20 cellular contexts compared by ENCODE assay signal in the genomic region with DNA sequence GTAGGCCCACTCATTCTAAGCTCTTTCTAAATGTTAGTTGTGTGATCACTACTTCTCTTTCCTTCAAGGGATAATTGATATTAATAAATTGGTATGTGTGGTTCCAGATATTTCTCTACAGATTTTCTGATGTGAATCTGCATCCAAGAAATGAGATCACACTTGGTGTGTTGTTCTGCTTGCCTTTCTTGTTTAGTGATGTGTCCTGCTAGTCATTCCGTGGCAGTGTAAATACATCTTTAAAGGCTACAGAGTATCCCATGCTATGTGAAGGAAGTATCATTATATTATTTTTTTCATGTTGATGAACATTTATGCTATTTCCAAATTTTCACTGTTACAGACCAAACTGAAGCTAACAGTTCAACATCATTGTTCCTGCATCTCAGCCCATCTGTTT. TPM values are rescaled to one million over a fixed set of nuclear protein-coding genes. Genes with fewer than 3 reads are reported as not detected.
DNase-seq lines count a peak whose midpoint lies in the region; TF ChIP-seq lines count a peak whose summit lies in the region.
"Had no signal": no experiment of that assay in that cellular context is flagged by ENCODE, and none has a peak within 500 bp of the region (broad histone marks: within the 10 kb centered on the region; RNA-seq: fewer than 3 reads in every experiment).

No MANE protein-coding gene starts in this region.

- H3K9me3 ChIP-seq in mammary epithelial cell (replicated peaks; ENCODE audit: insufficient read depth, low read length), result no peaks in the 10 kb centered on the region
- H3K9me3 ChIP-seq in esophagus squamous epithelium, result no peaks in the 10 kb centered on the region
- no peaks in the 10 kb centered on the region for H3K9me3 ChIP-seq in smooth muscle cell (replicated peaks; ENCODE audit: low read depth)
- H3K9me3 ChIP-seq: MG63 had no signal

- intact Hi-C loops in mammary epithelial cell (cut with micrococcal nuclease) (loop anchor here (5.0 kb wide), 1 partner anchor 71 kb away; no protein-coding TSS in a partner anchor), esophagus squamous epithelium (cut with DNase I) (no loop called here)

- no peaks in the 10 kb centered on the region for H4K20me1 ChIP-seq in mammary epithelial cell (ENCODE audit: insufficient read depth, low read length)
- no peaks in the 10 kb centered on the region for H4K20me1 ChIP-seq in smooth muscle cell (ENCODE audit: low read depth)

- H3K4me2 ChIP-seq in mammary epithelial cell (ENCODE audit: insufficient read depth, low read depth, low read length) (peak overlapping the region; percentile 73), smooth muscle cell (no peak overlapping the region)

- H3K36me3 Mint-ChIP-seq in T-helper 2 cell treated with Interferon-gamma antibody and Interleukin-4, amounts not matched to agents 5 μg/mL and 100 μg/mL, for 36 hours (ENCODE audit: low read depth), result no peaks in the 10 kb centered on the region
- no peaks in the 10 kb centered on the region for H3K36me3 Mint-ChIP-seq in activated CD4-positive, alpha-beta T cell treated with anti-CD3 and anti-CD28 coated beads, Interleukin-2, amount 10 ng/mL, durations not matched to agents 7 days and 5 days (ENCODE audit: low read depth)

- no peak overlapping the region for H3K4me3 ChIP-seq in mammary epithelial cell (replicated peaks in 1 of 3; ENCODE audit: insufficient read depth in 1 of 3, low read depth in 2 of 3, low read length in 3 of 3)
- no peak overlapping the region for H3K4me3 ChIP-seq in esophagus squamous epithelium
- H3K4me3 ChIP-seq in smooth muscle cell, result no peak overlapping the region
- H3K4me3 ChIP-seq: MG63 had no signal

- no peak for TF ChIP-seq POLR2A in esophagus squamous epithelium (IDR thresholded peaks at IDR 0.05)

- H3K27ac Mint-ChIP-seq in T-helper 2 cell treated with Interferon-gamma antibody and Interleukin-4, amounts not matched to agents 5 μg/mL and 100 μg/mL, for 36 hours, result no peak overlapping the region
- no peak overlapping the region for H3K27ac Mint-ChIP-seq in activated CD4-positive, alpha-beta T cell treated with anti-CD3 and anti-CD28 coated beads, Interleukin-2, amount 10 ng/mL, durations not matched to agents 7 days and 5 days
- H3K27ac Mint-ChIP-seq: CD4-positive, CD25-positive, alpha-beta regulatory T cell had no signal

- H3K79me2 ChIP-seq in mammary epithelial cell (ENCODE audit: insufficient read depth, low read length) (no peaks in the 10 kb centered on the region), smooth muscle cell (ENCODE audit: low read depth) (no peaks in the 10 kb centered on the region)

- H3K4me3 Mint-ChIP-seq in T-helper 2 cell treated with Interferon-gamma antibody and Interleukin-4, amounts not matched to agents 5 μg/mL and 100 μg/mL, for 36 hours, result no peak overlapping the region
- H3K4me3 Mint-ChIP-seq in activated CD4-positive, alpha-beta T cell treated with anti-CD3 and anti-CD28 coated beads, Interleukin-2, amount 10 ng/mL, durations not matched to agents 7 days and 5 days, result no peak overlapping the region
- H3K4me3 Mint-ChIP-seq: CD4-positive, CD25-positive, alpha-beta regulatory T cell had no signal

- H2AFZ ChIP-seq in mammary epithelial cell (ENCODE audit: low read depth, low read length), result peak overlapping the region; percentile 18
- no peak overlapping the region for H2AFZ ChIP-seq in smooth muscle cell (ENCODE audit: low read depth)

- POLR2A ChIA-PET in activated CD4-positive, alpha-beta T cell treated with anti-CD3 and anti-CD28 coated beads, Interleukin-2, amount 10 ng/mL, durations not matched to agents 7 days and 5 days (lab: Charles Lee), result no interaction called here

- H3K36me3 ChIP-seq in mammary epithelial cell (ENCODE audit: insufficient read depth, low read length) (no peaks in the 10 kb centered on the region), esophagus squamous epithelium (no peaks in the 10 kb centered on the region), smooth muscle cell (ENCODE audit: low read depth) (no peaks in the 10 kb centered on the region)
- H3K36me3 ChIP-seq: MG63 had no signal

- no peaks in the 10 kb centered on the region for H3K9me3 Mint-ChIP-seq in T-helper 2 cell treated with Interferon-gamma antibody and Interleukin-4, amounts not matched to agents 5 μg/mL and 100 μg/mL, for 36 hours
- H3K9me3 Mint-ChIP-seq in activated CD4-positive, alpha-beta T cell treated with anti-CD3 and anti-CD28 coated beads, Interleukin-2, amount 10 ng/mL, durations not matched to agents 7 days and 5 days, result no peaks in the 10 kb centered on the region

- CTCF ChIA-PET in mammary epithelial cell (lab: Charles Lee; ENCODE audit: low non-redundant PET), result no interaction called here
- CTCF ChIA-PET in activated CD4-positive, alpha-beta T cell treated with anti-CD3 and anti-CD28 coated beads, Interleukin-2, amount 10 ng/mL, durations not matched to agents 7 days and 5 days (lab: Charles Lee), result interaction anchor here (0.6 kb wide), 1 partner anchor 33 kb away, joined by 6 read pairs; no protein-coding TSS in a partner anchor

- dilution Hi-C loops in mammary epithelial cell (cut with HindIII; ENCODE audit: low sequenced_read_pairs), result no loop called here

- H3K27ac ChIP-seq in mammary epithelial cell (ENCODE audit: insufficient read depth, low read depth, low read length) (peak overlapping the region; percentile 93), esophagus squamous epithelium (peak overlapping the region; percentile 45 to 86 (median 64)), smooth muscle cell (ENCODE audit: low read depth) (peak overlapping the region; percentile 66)

- no peak overlapping the region for H3K9ac ChIP-seq in mammary epithelial cell (ENCODE audit: insufficient read depth, low read length)
- H3K9ac ChIP-seq in smooth muscle cell (ENCODE audit: low read depth), result no peak overlapping the region

- DNase-seq in mammary epithelial cell (no peak), esophagus squamous epithelium (lab: John Stamatoyannopoulos, UW) (no peak), smooth muscle cell (lab: John Stamatoyannopoulos, UW; ENCODE audit: unreplicated experiment) (no peak), NK-92 (lab: John Stamatoyannopoulos, UW; ENCODE audit: unreplicated experiment) (no peak), amygdala (lab: John Stamatoyannopoulos, UW) (no peak)
- DNase-seq in T-helper 2 cell treated with Interferon-gamma antibody and Interleukin-4, amounts not matched to agents 5 μg/mL and 100 μg/mL, for 36 hours (ENCODE audit: low spot score), result no peak
- DNase-seq in activated CD4-positive, alpha-beta T cell treated with anti-CD3 and anti-CD28 coated beads, Interleukin-2, amount 10 ng/mL, durations not matched to agents 7 days and 5 days, result no peak
- DNase-seq: CD4-positive, CD25-positive, alpha-beta regulatory T cell; DMS79; H7; Kasumi-1; MG63; NCI-H1417; NCI-H1694 treated with DMSO at 0.1 percent for 48 hours; NCI-H2081 treated with DMSO at 0.1 percent for 48 hours; NCI-H2171 treated with DMSO at 0.1 percent for 48 hours; NCI-H526; OCI-M1; SHP77 had no signal

- no peaks in the 10 kb centered on the region for H3F3A ChIP-seq in smooth muscle cell (ENCODE audit: low read depth)

- BruUV-seq in mammary epithelial cell (replicated peaks; lab: Mats Ljungman, UMichigan), result no TSS peak

- in situ Hi-C loops in mammary epithelial cell (cut with MboI; ENCODE audit: low sequenced_read_pairs in 2 of 2), result loop anchor here in 1 of 2 donors (10.0 kb wide), 1 partner anchor 83 kb away; no protein-coding TSS in a partner anchor

- H3K27me3 ChIP-seq in mammary epithelial cell (ENCODE audit: insufficient read depth, low read length) (no peaks in the 10 kb centered on the region), esophagus squamous epithelium (no peaks in the 10 kb centered on the region), smooth muscle cell (ENCODE audit: low read depth) (no peaks in the 10 kb centered on the region)
- H3K27me3 ChIP-seq: MG63 had no signal

- H3K4me1 ChIP-seq in mammary epithelial cell (ENCODE audit: insufficient read depth, low read length), result peaks cover 28% of the 10 kb centered on the region
- peaks cover 0 to 35% (median 7%) of the 10 kb centered on the region in 3 donors for H3K4me1 ChIP-seq in esophagus squamous epithelium
- no peaks in the 10 kb centered on the region for H3K4me1 ChIP-seq in smooth muscle cell (ENCODE audit: low read depth)

- no peak for TF ChIP-seq CTCF in mammary epithelial cell (conservative IDR thresholded peaks at IDR 0.05 in 1 of 2, IDR thresholded peaks at IDR 0.05 in 1 of 2; ENCODE audit: extremely low read depth in 1 of 2, insufficient read depth in 1 of 2, low read depth in 1 of 2, low read length in 2 of 2)
- TF ChIP-seq CTCF in esophagus squamous epithelium (IDR thresholded peaks at IDR 0.05), result no peak
- TF ChIP-seq CTCF in smooth muscle cell (IDR thresholded peaks at IDR 0.05; ENCODE audit: borderline replicate concordance, insufficient read depth, poor library complexity, severe bottlenecking), result no peak

- H3K4me1 Mint-ChIP-seq in T-helper 2 cell treated with Interferon-gamma antibody and Interleukin-4, amounts not matched to agents 5 μg/mL and 100 μg/mL, for 36 hours (ENCODE audit: low read depth), result no peaks in the 10 kb centered on the region
- H3K4me1 Mint-ChIP-seq in activated CD4-positive, alpha-beta T cell treated with anti-CD3 and anti-CD28 coated beads, Interleukin-2, amount 10 ng/mL, durations not matched to agents 7 days and 5 days, result no peaks in the 10 kb centered on the region
- H3K4me1 Mint-ChIP-seq: CD4-positive, CD25-positive, alpha-beta regulatory T cell had no signal

- 100% methylated on average over 1 of the region's 1 CpG for WGBS in mammary epithelial cell (ENCODE audit: low coverage, missing lambda C conversion rate)
- 50 to 81% methylated on average over 1 of the region's 1 CpG for WGBS in esophagus squamous epithelium, 2 donors
- 86% methylated on average over 1 of the region's 1 CpG for WGBS in smooth muscle cell (ENCODE audit: low lambda C conversion rate)

- H3K27me3 Mint-ChIP-seq in T-helper 2 cell treated with Interferon-gamma antibody and Interleukin-4, amounts not matched to agents 5 μg/mL and 100 μg/mL, for 36 hours (ENCODE audit: low read depth), result no peaks in the 10 kb centered on the region
- no peaks in the 10 kb centered on the region for H3K27me3 Mint-ChIP-seq in activated CD4-positive, alpha-beta T cell treated with anti-CD3 and anti-CD28 coated beads, Interleukin-2, amount 10 ng/mL, durations not matched to agents 7 days and 5 days
- H3K27me3 Mint-ChIP-seq: CD4-positive, CD25-positive, alpha-beta regulatory T cell had no signal

RNA-seq across cellular contexts. Expression of a gene that starts 13.2 kb away (rescaled TPM):
- total RNA-seq in mammary epithelial cell (under 1 TPM; 0.33 to 0.66 TPM), esophagus squamous epithelium (10 to 100 TPM in 1 of 4 donors, 1 to 10 TPM in 3; 2.5 to 10.3 (median 4.0) TPM), smooth muscle cell (1.2 TPM in 2 replicates)
- polyA plus RNA-seq in mammary epithelial cell (0.46 TPM), smooth muscle cell (0.18 TPM in 1 of 2 replicates, not detected in the other)
- 1.8 TPM for polyA minus RNA-seq in mammary epithelial cell
- under 1 TPM; 0.40 to 0.47 TPM for total RNA-seq in activated CD4-positive, alpha-beta T cell treated with anti-CD3 and anti-CD28 coated beads, Interleukin-2, amount 10 ng/mL, durations not matched to agents 7 days and 5 days
- total RNA-seq: RPMI7951 had no signal

RNA-seq across cellular contexts. Expression of a gene that starts 31.2 kb away (rescaled TPM):
- total RNA-seq in mammary epithelial cell, result 10 to 100 TPM in 1 of 2 donors, 1 to 10 TPM in 1; 6.8 to 13.7 TPM
- 7.0 TPM for polyA plus RNA-seq in mammary epithelial cell
- 12.0 TPM for polyA minus RNA-seq in mammary epithelial cell
- 1 to 10 TPM; 5.1 to 9.3 (median 6.4) TPM for total RNA-seq in esophagus squamous epithelium
- 6.4 and 7.7 TPM in 2 replicates for total RNA-seq in smooth muscle cell
- 14.2 and 14.8 TPM in 2 replicates for polyA plus RNA-seq in smooth muscle cell
- total RNA-seq in activated CD4-positive, alpha-beta T cell treated with anti-CD3 and anti-CD28 coated beads, Interleukin-2, amount 10 ng/mL, durations not matched to agents 7 days and 5 days, result 10 to 100 TPM; 33.7 to 40.6 TPM

RNA-seq across cellular contexts. Expression of a gene that starts 31.3 kb away (rescaled TPM):
- 1 to 10 TPM; 6.4 to 6.8 TPM for total RNA-seq in mammary epithelial cell
- polyA plus RNA-seq in mammary epithelial cell, result 2.8 TPM
- polyA minus RNA-seq in mammary epithelial cell, result 5.4 TPM
- total RNA-seq in esophagus squamous epithelium, result 10 to 100 TPM in 3 of 4 donors, 1 to 10 TPM in 1; 8.4 to 14.7 (median 10.8) TPM
- 4.9 and 5.1 TPM in 2 replicates for total RNA-seq in smooth muscle cell
- 1.9 and 2.6 TPM in 2 replicates for polyA plus RNA-seq in smooth muscle cell
- 1 to 10 TPM; 7.0 to 7.5 TPM for total RNA-seq in activated CD4-positive, alpha-beta T cell treated with anti-CD3 and anti-CD28 coated beads, Interleukin-2, amount 10 ng/mL, durations not matched to agents 7 days and 5 days

RNA-seq across cellular contexts. Expression of a gene that starts 38.0 kb away (rescaled TPM):
- total RNA-seq in mammary epithelial cell (1 to 10 TPM in 1 of 2 donors, under 1 TPM in 1; 0.94 to 2.3 TPM), esophagus squamous epithelium (1 to 10 TPM in 3 of 4 donors, under 1 TPM in 1; 0.92 to 4.5 (median 1.8) TPM), smooth muscle cell (0.49 and 0.54 TPM in 2 replicates)
- polyA plus RNA-seq in mammary epithelial cell (0.24 TPM), smooth muscle cell (0.37 and 0.42 TPM in 2 replicates)
- polyA minus RNA-seq in mammary epithelial cell, result not detected
- 1 to 10 TPM; 7.6 to 9.1 TPM for total RNA-seq in activated CD4-positive, alpha-beta T cell treated with anti-CD3 and anti-CD28 coated beads, Interleukin-2, amount 10 ng/mL, durations not matched to agents 7 days and 5 days
- total RNA-seq: H7 had no signal
